24 cellular contexts compared by ENCODE assay signal in genomic region chr9:36962721-36963120, GRCh38.
"Had no signal": no experiment of that assay in that cellular context is flagged by ENCODE, and none has a peak within 500 bp of the region (broad histone marks: within the 10 kb centered on the region; RNA-seq: fewer than 3 reads in every experiment).

No MANE protein-coding gene starts in this region.

- H2AFZ ChIP-seq: hepatocyte had no signal

- H3K4me3 ChIP-seq: colonic mucosa, hepatocyte, left ventricle myocardium inferior, lung, right atrium auricular region, suprapubic skin, thyroid gland, vagina had no signal

- FAIRE-seq: endothelial cell of umbilical vein, kidney, small intestine had no signal

- ATAC-seq: foreskin keratinocyte; left cardiac atrium; naive thymus-derived CD4-positive, alpha-beta T cell; stimulated activated naive CD8-positive, alpha-beta T cell treated with anti-CD3 and anti-CD28 coated beads, Interleukin-15, Interleukin-2, amounts not matched to agents 100 U/mL and 50 U/mL, for 24 hours had no signal

- H3K4me3 Mint-ChIP-seq: endodermal cell; naive thymus-derived CD4-positive, alpha-beta T cell; nephron progenitor cell; type B pancreatic cell had no signal

- H3K36me3 Mint-ChIP-seq: naive thymus-derived CD4-positive, alpha-beta T cell; type B pancreatic cell had no signal

- H3K27ac Mint-ChIP-seq: endodermal cell; naive thymus-derived CD4-positive, alpha-beta T cell; type B pancreatic cell had no signal

- DNase-seq: colonic mucosa; dermis blood vessel endothelial cell; effector CD4-positive, alpha-beta T cell; erythroblast; foreskin keratinocyte; kidney; left cardiac atrium; left ventricle myocardium inferior; mesenchymal stem cell; naive thymus-derived CD4-positive, alpha-beta T cell; nephron progenitor cell; small intestine; stimulated activated CD4-positive, alpha-beta T cell treated with anti-CD3 and anti-CD28 coated beads, Interleukin-12 subunit alpha, Interleukin-12 subunit beta, amount 100 ng/mL, for 4 hours; stimulated activated naive CD8-positive, alpha-beta T cell treated with anti-CD3 and anti-CD28 coated beads, Interleukin-15, Interleukin-2, amounts not matched to agents 100 U/mL and 50 U/mL, for 24 hours; thyroid gland had no signal

- H3K9me3 Mint-ChIP-seq: endodermal cell; naive thymus-derived CD4-positive, alpha-beta T cell; nephron progenitor cell; type B pancreatic cell had no signal

- H3K27ac ChIP-seq: colonic mucosa, foreskin keratinocyte, hepatocyte, left ventricle myocardium inferior, neutrophil, right atrium auricular region, suprapubic skin, thyroid gland, vagina had no signal

- H3K4me2 ChIP-seq: hepatocyte had no signal

- H3K36me3 ChIP-seq: colonic mucosa, left ventricle myocardium inferior, neutrophil, right atrium auricular region, suprapubic skin, thyroid gland, vagina had no signal

- H3K9me3 ChIP-seq: colonic mucosa, left ventricle myocardium inferior, neutrophil, right atrium auricular region, suprapubic skin, thyroid gland, vagina had no signal

- H3K27me3 ChIP-seq: colonic mucosa, right atrium auricular region, thyroid gland, vagina had no signal

- H3K4me1 ChIP-seq: colonic mucosa, foreskin keratinocyte, left ventricle myocardium inferior, right atrium auricular region, thyroid gland had no signal
